ENCODE assay signal across 9 cellular contexts in genomic region chr15:63238796-63239195, GRCh38. TPM values are rescaled to one million over a fixed set of nuclear protein-coding genes. Genes with fewer than 3 reads are reported as not detected.
A peak's percentile ranks its signal among the peaks of the same experiment; 100 is the strongest.
DNase-seq lines count a peak whose midpoint lies in the region; ATAC-seq and TF ChIP-seq lines count a peak whose summit lies in the region.
"Had no signal": no experiment of that assay in that cellular context is flagged by ENCODE, and none has a peak within 500 bp of the region (broad histone marks: within the 10 kb centered on the region; RNA-seq: fewer than 3 reads in every experiment).

No MANE protein-coding gene starts in this region.

- H3K27ac ChIP-seq in testis = no peak overlapping the region

- H3K27me3 Mint-ChIP-seq in activated naive CD8-positive, alpha-beta T cell treated with anti-CD3 and anti-CD28 coated beads, Interleukin-2, amount 50 U/mL, for 24 hours = no peaks in the 10 kb centered on the region

- intact Hi-C loops in testis (cut with DNase I; ENCODE audit: low total_unique reads) = no loop called here

- no peak overlapping the region for H3K4me3 ChIP-seq in testis
- H3K4me3 ChIP-seq: heart left ventricle had no signal

- no peak for TF ChIP-seq CTCF in testis (IDR thresholded peaks at IDR 0.05)

- no peaks in the 10 kb centered on the region for H3K36me3 ChIP-seq in testis (ENCODE audit: low read depth, missing control alignments)
- H3K36me3 ChIP-seq: heart left ventricle had no signal

- no peak for DNase-seq in activated CD4-positive, CD25-positive, alpha-beta regulatory T cell (lab: John Stamatoyannopoulos, UW)
- no peak for DNase-seq in activated naive CD8-positive, alpha-beta T cell treated with anti-CD3 and anti-CD28 coated beads, Interleukin-2, amount 50 U/mL, for 24 hours
- peak; percentile 42 for DNase-seq in renal cortical epithelial cell (ENCODE audit: low read depth)
- no peak for DNase-seq in testis
- DNase-seq in NCI-H748 treated with DMSO at 0.1 percent for 48 hours (lab: John Stamatoyannopoulos, UW) = no peak
- DNase-seq in NCI-H1105 (lab: John Stamatoyannopoulos, UW) = no peak
- DNase-seq: heart left ventricle had no signal

- WGBS in testis, 2 donors = 36 to 41% methylated on average over 1 of the region's 1 CpG

- H3K27me3 ChIP-seq in testis = no peaks in the 10 kb centered on the region
- H3K27me3 ChIP-seq: heart left ventricle had no signal

- H3K27ac Mint-ChIP-seq in activated naive CD8-positive, alpha-beta T cell treated with anti-CD3 and anti-CD28 coated beads, Interleukin-2, amount 50 U/mL, for 24 hours = peak overlapping the region; percentile 79

- H3K4me1 ChIP-seq in testis = peaks cover 19% of the 10 kb centered on the region

- peaks cover 82% of the 10 kb centered on the region for H3K4me1 Mint-ChIP-seq in activated naive CD8-positive, alpha-beta T cell treated with anti-CD3 and anti-CD28 coated beads, Interleukin-2, amount 50 U/mL, for 24 hours

- H3K9me3 ChIP-seq in testis = no peaks in the 10 kb centered on the region

- TF ChIP-seq POLR2A in testis (IDR thresholded peaks at IDR 0.05) = no peak

- H3K9me3 Mint-ChIP-seq in activated naive CD8-positive, alpha-beta T cell treated with anti-CD3 and anti-CD28 coated beads, Interleukin-2, amount 50 U/mL, for 24 hours = no peaks in the 10 kb centered on the region

- peak; percentile 70 to 84 for ATAC-seq in activated CD4-positive, CD25-positive, alpha-beta regulatory T cell treated with anti-CD3 and anti-CD28 coated beads, Interleukin-2, amount 50 U/mL, for 24 hours
- peak; percentile 55 for ATAC-seq in HG03571 (IDR thresholded peaks at IDR 0.05; ENCODE audit: unreplicated experiment)
- peak; percentile 91 for ATAC-seq in activated naive CD8-positive, alpha-beta T cell treated with anti-CD3 and anti-CD28 coated beads, Interleukin-2, amount 50 U/mL, for 24 hours

- H3K36me3 Mint-ChIP-seq in activated naive CD8-positive, alpha-beta T cell treated with anti-CD3 and anti-CD28 coated beads, Interleukin-2, amount 50 U/mL, for 24 hours (ENCODE audit: low read depth) = peaks cover 59% of the 10 kb centered on the region

- H3K4me3 Mint-ChIP-seq in activated naive CD8-positive, alpha-beta T cell treated with anti-CD3 and anti-CD28 coated beads, Interleukin-2, amount 50 U/mL, for 24 hours = no peak overlapping the region

RNA-seq across cellular contexts. Expression of gene APH1B, which starts 38.6 kb away (rescaled TPM):
- 10.1 and 12.6 TPM in 2 replicates for total RNA-seq in renal cortical epithelial cell
- total RNA-seq in testis = 10 to 100 TPM; 53.6 to 69.7 TPM
- 471 TPM for polyA plus RNA-seq in testis (ENCODE audit: insufficient read depth, low read depth, low replicate concordance)

RNA-seq across cellular contexts. Expression of gene RAB8B, which starts 49.4 kb away (rescaled TPM):
- total RNA-seq in renal cortical epithelial cell (54.8 and 64.4 TPM in 2 replicates), testis (10 to 100 TPM; 19.3 to 20.8 TPM)
- polyA plus RNA-seq in testis (ENCODE audit: insufficient read depth, low read depth, low replicate concordance) = 38.7 TPM
